Comparison of ENCODE assay signal across 9 cellular contexts in the genomic region with DNA sequence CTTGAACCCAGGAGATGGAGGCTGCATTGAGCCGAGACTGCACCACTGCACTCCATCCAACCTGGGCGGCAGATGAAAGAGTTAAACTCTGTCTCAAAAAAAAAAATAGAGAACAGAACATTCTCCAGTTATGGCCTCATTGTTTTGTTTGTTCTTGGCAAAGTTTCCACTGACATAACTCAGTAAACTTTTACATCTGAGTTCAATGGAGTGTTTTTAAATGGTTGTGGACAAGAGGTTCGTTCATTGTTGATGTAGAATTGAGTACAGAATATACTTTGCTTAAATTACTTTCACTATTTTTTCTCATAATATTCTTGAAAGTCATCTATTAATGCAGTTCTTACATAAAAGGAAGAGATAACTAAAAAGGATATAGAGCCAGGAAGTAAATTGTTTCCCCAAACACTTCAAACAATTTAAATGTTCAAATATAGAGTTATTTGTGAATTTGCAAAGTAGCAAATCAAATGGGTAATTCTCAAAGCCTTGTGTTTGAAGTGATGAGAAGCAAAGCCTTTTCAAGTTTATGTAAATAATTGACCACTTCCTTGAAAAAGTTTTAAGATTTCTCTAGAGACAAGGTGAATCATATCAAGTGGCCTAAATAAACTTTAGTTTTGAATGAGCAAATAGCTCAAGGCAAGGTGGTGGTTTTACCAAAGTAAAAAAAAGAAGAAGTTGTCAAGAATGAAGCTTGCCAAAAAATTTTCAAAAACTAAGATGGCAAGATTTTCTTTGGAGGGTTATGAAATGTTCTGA. TPM values are rescaled to one million over a fixed set of nuclear protein-coding genes. Genes with fewer than 3 reads are reported as not detected.
DNase-seq lines count a peak whose midpoint lies in the region; ATAC-seq and TF ChIP-seq lines count a peak whose summit lies in the region.
"Had no signal": no experiment of that assay in that cellular context is flagged by ENCODE, and none has a peak within 500 bp of the region (broad histone marks: within the 10 kb centered on the region; RNA-seq: fewer than 3 reads in every experiment).

No MANE protein-coding gene starts in this region.

- no peak overlapping the region for H2AK5ac ChIP-seq in mesendoderm (ENCODE audit: low read length)

- no peak overlapping the region for H3K27ac ChIP-seq in WERI-Rb-1
- no peak overlapping the region for H3K27ac ChIP-seq in mesendoderm (ENCODE audit: low read depth, low read length)
- H3K27ac ChIP-seq: SK-N-MC had no signal

- no peaks in the 10 kb centered on the region for H3K9me3 Mint-ChIP-seq in central memory CD8-positive, alpha-beta T cell
- peaks cover 4% of the 10 kb centered on the region for H3K9me3 Mint-ChIP-seq in osteocyte (ENCODE audit: unreplicated experiment)
- peaks cover 4% of the 10 kb centered on the region for H3K9me3 Mint-ChIP-seq in activated CD4-positive, alpha-beta T cell treated with anti-CD3 and anti-CD28 coated beads, Interleukin-2, amount 10 ng/mL, durations not matched to agents 7 days and 5 days

- no peak overlapping the region for H3K4me2 ChIP-seq in mesendoderm (ENCODE audit: low read length)

- H4K8ac ChIP-seq in mesendoderm (ENCODE audit: low read depth, low read length), result no peak overlapping the region

- CTCF ChIA-PET in activated CD4-positive, alpha-beta T cell treated with anti-CD3 and anti-CD28 coated beads, Interleukin-2, amount 10 ng/mL, durations not matched to agents 7 days and 5 days (lab: Charles Lee), result no interaction called here

- no peak overlapping the region for H3K4me3 ChIP-seq in WERI-Rb-1 (ENCODE audit: low read depth, low read length)
- H3K4me3 ChIP-seq in mesendoderm (ENCODE audit: low read length), result no peak overlapping the region
- H3K4me3 ChIP-seq: SK-N-MC had no signal

- H3K18ac ChIP-seq in mesendoderm (ENCODE audit: low read length), result no peak overlapping the region

- H3K4me1 ChIP-seq in mesendoderm (ENCODE audit: control insufficient read depth, low read depth, low read length), result no peaks in the 10 kb centered on the region

- no peak overlapping the region for H2BK15ac ChIP-seq in mesendoderm (replicated peaks; ENCODE audit: low read depth)

- no peaks in the 10 kb centered on the region for H3K79me2 ChIP-seq in mesendoderm (ENCODE audit: control insufficient read depth, insufficient read depth, low read length)

- H3K36me3 Mint-ChIP-seq in central memory CD8-positive, alpha-beta T cell (ENCODE audit: insufficient read depth), result peaks cover 1% of the 10 kb centered on the region
- H3K36me3 Mint-ChIP-seq in osteocyte (ENCODE audit: unreplicated experiment), result no peaks in the 10 kb centered on the region
- no peaks in the 10 kb centered on the region for H3K36me3 Mint-ChIP-seq in activated CD4-positive, alpha-beta T cell treated with anti-CD3 and anti-CD28 coated beads, Interleukin-2, amount 10 ng/mL, durations not matched to agents 7 days and 5 days (ENCODE audit: low read depth)

- H3K23ac ChIP-seq in mesendoderm (ENCODE audit: low read length), result no peak overlapping the region

- no peaks in the 10 kb centered on the region for H3K79me1 ChIP-seq in mesendoderm (ENCODE audit: low read length)

- TF ChIP-seq CTCF in GM13977 (IDR thresholded peaks at IDR 0.05; ENCODE audit: extremely low read depth, insufficient read depth, missing control alignments), result no peak
- no peak for TF ChIP-seq CTCF in osteocyte (IDR thresholded peaks at IDR 0.05)
- TF ChIP-seq CTCF in WERI-Rb-1 (IDR thresholded peaks at IDR 0.05; ENCODE audit: low read depth, low read length), result no peak

- H3K27me3 ChIP-seq in WERI-Rb-1 (ENCODE audit: insufficient read depth, low read depth, severe bottlenecking) (no peaks in the 10 kb centered on the region), mesendoderm (ENCODE audit: insufficient read depth, low read length, poor library complexity) (no peaks in the 10 kb centered on the region)

- no peak overlapping the region for H2BK120ac ChIP-seq in mesendoderm (ENCODE audit: low read depth, low read length)

- H3K4me1 Mint-ChIP-seq in central memory CD8-positive, alpha-beta T cell, result peaks cover 52% of the 10 kb centered on the region
- H3K4me1 Mint-ChIP-seq in osteocyte (ENCODE audit: unreplicated experiment), result peaks cover 28% of the 10 kb centered on the region
- H3K4me1 Mint-ChIP-seq in activated CD4-positive, alpha-beta T cell treated with anti-CD3 and anti-CD28 coated beads, Interleukin-2, amount 10 ng/mL, durations not matched to agents 7 days and 5 days, result peaks cover 8% of the 10 kb centered on the region

- WGBS in mesendoderm (ENCODE audit: extremely low coverage, insufficient coverage, low lambda C conversion rate), result no CpG with 5 or more reads among the region's 3 CpGs

- peak; percentile 44 for DNase-seq in GM13977 (ENCODE audit: low spot score)
- no peak for DNase-seq in central memory CD8-positive, alpha-beta T cell (ENCODE audit: low spot score in 2 of 2)
- DNase-seq in osteocyte (ENCODE audit: extremely low spot score, unreplicated experiment), result no peak
- DNase-seq in stimulated activated CD4-positive, alpha-beta T cell treated with anti-CD3 and anti-CD28 coated beads, Interleukin-4, amount 100 ng/mL, for 24 hours, result no peak
- DNase-seq in WERI-Rb-1, result no peak
- DNase-seq in activated CD4-positive, alpha-beta T cell treated with anti-CD3 and anti-CD28 coated beads, Interleukin-2, amount 10 ng/mL, durations not matched to agents 7 days and 5 days, result no peak
- DNase-seq in mesendoderm, result no peak

- no peaks in the 10 kb centered on the region for H3K9me3 ChIP-seq in WERI-Rb-1 (ENCODE audit: severe bottlenecking)

- no peak overlapping the region for H4K5ac ChIP-seq in mesendoderm (ENCODE audit: low read length)

- H3K56ac ChIP-seq in mesendoderm (ENCODE audit: low read length), result no peak overlapping the region

- POLR2A ChIA-PET in activated CD4-positive, alpha-beta T cell treated with anti-CD3 and anti-CD28 coated beads, Interleukin-2, amount 10 ng/mL, durations not matched to agents 7 days and 5 days (lab: Charles Lee), result interaction anchor here (0.6 kb wide), 1 partner anchor 41 kb away, joined by 3 read pairs; no protein-coding TSS in a partner anchor

- H3K27ac Mint-ChIP-seq in central memory CD8-positive, alpha-beta T cell (ENCODE audit: low read depth), result peak overlapping the region; percentile 54
- H3K27ac Mint-ChIP-seq in osteocyte (ENCODE audit: unreplicated experiment), result peak overlapping the region; percentile 79
- no peak overlapping the region for H3K27ac Mint-ChIP-seq in activated CD4-positive, alpha-beta T cell treated with anti-CD3 and anti-CD28 coated beads, Interleukin-2, amount 10 ng/mL, durations not matched to agents 7 days and 5 days

- no peak overlapping the region for H3K9ac ChIP-seq in mesendoderm (ENCODE audit: low read length)

- H3K4ac ChIP-seq in mesendoderm (ENCODE audit: low read depth, low read length), result no peak overlapping the region

- no peaks in the 10 kb centered on the region for H3K27me3 Mint-ChIP-seq in central memory CD8-positive, alpha-beta T cell
- H3K27me3 Mint-ChIP-seq in osteocyte (ENCODE audit: unreplicated experiment), result peaks cover 8% of the 10 kb centered on the region
- peaks cover 23% of the 10 kb centered on the region for H3K27me3 Mint-ChIP-seq in activated CD4-positive, alpha-beta T cell treated with anti-CD3 and anti-CD28 coated beads, Interleukin-2, amount 10 ng/mL, durations not matched to agents 7 days and 5 days

- in situ Hi-C loops in GM13977 (cut with MboI; ENCODE audit: low pct_unique_long_range_greater_than_20kb, low sequenced_read_pairs, unreplicated experiment), result no loop called here

- no peaks in the 10 kb centered on the region for H3K36me3 ChIP-seq in WERI-Rb-1
- no peaks in the 10 kb centered on the region for H3K36me3 ChIP-seq in mesendoderm (ENCODE audit: control insufficient read depth, insufficient read depth, low read length)

- peak; percentile 70 for ATAC-seq in HG03460 (IDR thresholded peaks at IDR 0.05; ENCODE audit: unreplicated experiment)
- peak; percentile 60 for ATAC-seq in central memory CD8-positive, alpha-beta T cell (replicated peaks; ENCODE audit: extremely low read depth, poor library complexity, severe bottlenecking)

- H2BK5ac ChIP-seq in mesendoderm (ENCODE audit: low read length), result no peak overlapping the region

- no peak overlapping the region for H3K4me3 Mint-ChIP-seq in central memory CD8-positive, alpha-beta T cell
- H3K4me3 Mint-ChIP-seq in osteocyte (ENCODE audit: unreplicated experiment), result peak overlapping the region; percentile 12
- no peak overlapping the region for H3K4me3 Mint-ChIP-seq in activated CD4-positive, alpha-beta T cell treated with anti-CD3 and anti-CD28 coated beads, Interleukin-2, amount 10 ng/mL, durations not matched to agents 7 days and 5 days

RNA-seq across cellular contexts. Expression of a gene that starts 42.4 kb away (rescaled TPM):
- total RNA-seq in osteocyte, result 33.4 and 36.1 TPM in 2 replicates
- total RNA-seq in activated CD4-positive, alpha-beta T cell treated with anti-CD3 and anti-CD28 coated beads, Interleukin-2, amount 10 ng/mL, durations not matched to agents 7 days and 5 days, result 10 to 100 TPM; 18.7 to 21.1 TPM
- 18.6 TPM for polyA plus RNA-seq in mesendoderm (2013, experiment 1 of 2)
- polyA plus RNA-seq in mesendoderm (2013, experiment 2 of 2), result 19.6 TPM
